In the genomic region with DNA sequence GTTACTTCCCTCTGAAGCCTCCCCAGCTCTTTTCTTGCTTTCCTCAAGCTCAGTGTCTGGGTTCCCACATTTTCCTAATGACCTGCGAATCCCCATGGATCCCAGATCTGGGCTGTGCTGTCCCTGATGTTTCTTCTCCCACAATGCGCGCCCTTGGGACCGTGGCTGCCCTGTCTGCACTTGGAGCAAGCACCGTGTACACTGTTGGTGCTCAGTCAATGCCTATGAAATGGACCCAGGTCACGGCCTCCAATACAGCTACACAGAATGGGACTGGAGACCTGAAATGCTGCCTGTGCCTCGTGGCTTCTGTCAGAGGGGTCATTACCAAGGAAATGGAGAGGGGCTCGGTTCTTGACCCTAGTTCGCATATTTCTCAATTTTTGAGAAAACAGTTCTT, we compare ENCODE assay signal across 25 cellular contexts.
DNase-seq lines count a peak whose midpoint lies in the region; ATAC-seq, FAIRE-seq and TF ChIP-seq lines count a peak whose summit lies in the region.
"Had no signal": no experiment of that assay in that cellular context is flagged by ENCODE, and none has a peak within 500 bp of the region (broad histone marks: within the 10 kb centered on the region; RNA-seq: fewer than 3 reads in every experiment).

No MANE protein-coding gene starts in this region.

- H4K8ac ChIP-seq in neuronal stem cell (ENCODE audit: low read depth, low read length) = no peak overlapping the region

- no peak overlapping the region for H2BK120ac ChIP-seq in neuronal stem cell (ENCODE audit: low read depth, low read length)

- H2AFZ ChIP-seq in neuronal stem cell (ENCODE audit: low read length) = no peak overlapping the region
- H2AFZ ChIP-seq: GM23248 had no signal

- H3K9ac ChIP-seq in endodermal cell (ENCODE audit: extremely low read depth, low read length, poor library complexity, severe bottlenecking) (no peak overlapping the region), neuronal stem cell (ENCODE audit: low read depth, low read length, poor library complexity) (no peak overlapping the region)
- H3K9ac ChIP-seq: GM23248, KMS-11 had no signal

- DNase-seq in activated naive CD4-positive, alpha-beta T cell treated with anti-CD3 and anti-CD28 coated beads, Interleukin-2, amount 10 ng/mL, durations not matched to agents 7 days and 5 days = peak; percentile 1
- DNase-seq in activated naive CD4-positive, alpha-beta T cell treated with Interleukin-2 at 50 U/mL for 16 hours = no peak
- DNase-seq in endodermal cell = peak; percentile 23
- no peak for DNase-seq in neuronal stem cell (ENCODE audit: low spot score)
- peak; percentile 37 to 64 for DNase-seq in vagina (ENCODE audit: extremely low spot score in 2 of 2)
- no peak for DNase-seq in small intestine
- DNase-seq in pons (ENCODE audit: low spot score) = no peak
- DNase-seq: AML-193, C1 segment of cervical spinal cord, DND-41, GM23248, IMR-90, NCI-H1092 treated with DMSO at 0.1 percent for 48 hours, NCI-H1436 treated with DMSO at 0.1 percent for 48 hours, NCI-H1930, NCI-H226, NCI-H524 treated with DMSO at 0.1 percent for 48 hours had no signal

- no peak overlapping the region for H2BK15ac ChIP-seq in neuronal stem cell (ENCODE audit: low read length)

- H3K4me3 ChIP-seq in endodermal cell (ENCODE audit: low read length) = no peak overlapping the region
- no peak overlapping the region for H3K4me3 ChIP-seq in neuronal stem cell (ENCODE audit: low read length in 2 of 2)
- H3K4me3 ChIP-seq in vagina = no peak overlapping the region
- H3K4me3 ChIP-seq in small intestine (ENCODE audit: low read depth in 1 of 2, low read length in 2 of 2) = no peak overlapping the region
- H3K4me3 ChIP-seq: GM12878, GM23248, Peyer's patch had no signal

- H2BK12ac ChIP-seq in neuronal stem cell (ENCODE audit: low read length) = no peak overlapping the region

- ATAC-seq in HG02642 (IDR thresholded peaks at IDR 0.05; ENCODE audit: poor library complexity, unreplicated experiment) = no peak
- ATAC-seq: CD8-positive, alpha-beta T cell; GM12878; HCT116; Right ventricle myocardium inferior had no signal

- H3K27ac Mint-ChIP-seq in activated naive CD4-positive, alpha-beta T cell treated with anti-CD3 and anti-CD28 coated beads, Interleukin-2, amount 10 ng/mL, durations not matched to agents 7 days and 5 days = no peak overlapping the region
- H3K27ac Mint-ChIP-seq in endodermal cell = no peak overlapping the region
- H3K27ac Mint-ChIP-seq: CD8-positive, alpha-beta T cell had no signal

- WGBS in endodermal cell (ENCODE audit: insufficient coverage in 1 of 2, insufficient read length in 1 of 2), 2 experiments = 93 to 97% methylated on average over 7 to 9 of the region's 9 CpGs
- WGBS in neuronal stem cell (ENCODE audit: extremely low coverage in 2 of 2, insufficient read length in 2 of 2, insufficient replicate concordance in 1 of 2), 2 donors = no CpG with 5 or more reads among the region's 9 CpGs
- WGBS in small intestine, 3 donors = 79 to 89% (median 81%) methylated on average over 9 of the region's 9 CpGs

- H3K79me1 ChIP-seq in neuronal stem cell (ENCODE audit: low read depth, low read length) = no peaks in the 10 kb centered on the region

- TF ChIP-seq CTCF in endodermal cell (conservative IDR thresholded peaks at IDR 0.05) (no peak), vagina (IDR thresholded peaks at IDR 0.05) (no peak)

- H3K36me3 ChIP-seq in endodermal cell (ENCODE audit: control insufficient read depth, insufficient read depth, low read length) (no peaks in the 10 kb centered on the region), neuronal stem cell (replicated peaks in 1 of 2; ENCODE audit: control insufficient read depth in 2 of 2, insufficient read depth in 2 of 2, low read length in 2 of 2) (no peaks in the 10 kb centered on the region), vagina (no peaks in the 10 kb centered on the region), small intestine (ENCODE audit: control insufficient read depth in 2 of 2, insufficient read depth in 2 of 2, low read length in 2 of 2) (no peaks in the 10 kb centered on the region)
- H3K36me3 ChIP-seq: Peyer's patch had no signal

- no peak overlapping the region for H4K91ac ChIP-seq in neuronal stem cell (ENCODE audit: low read depth, low read length, poor library complexity)

- no peak overlapping the region for H3K4me2 ChIP-seq in neuronal stem cell (ENCODE audit: insufficient read depth, low read length, poor library complexity, severe bottlenecking)
- H3K4me2 ChIP-seq: KMS-11 had no signal

- H3K27ac ChIP-seq in endodermal cell (ENCODE audit: low read depth, low read length) (no peak overlapping the region), neuronal stem cell (replicated peaks; ENCODE audit: low read length) (no peak overlapping the region), vagina (no peak overlapping the region), small intestine (ENCODE audit: low read depth in 1 of 2, low read length in 1 of 2) (no peak overlapping the region)
- H3K27ac ChIP-seq: GM23248, KMS-11, Peyer's patch had no signal

- H3K4me3 Mint-ChIP-seq in activated naive CD4-positive, alpha-beta T cell treated with anti-CD3 and anti-CD28 coated beads, Interleukin-2, amount 10 ng/mL, durations not matched to agents 7 days and 5 days = no peak overlapping the region
- no peak overlapping the region for H3K4me3 Mint-ChIP-seq in endodermal cell
- H3K4me3 Mint-ChIP-seq: CD8-positive, alpha-beta T cell had no signal

- H3K14ac ChIP-seq in neuronal stem cell (ENCODE audit: low read length) = no peak overlapping the region

- no peaks in the 10 kb centered on the region for H3K27me3 Mint-ChIP-seq in activated naive CD4-positive, alpha-beta T cell treated with anti-CD3 and anti-CD28 coated beads, Interleukin-2, amount 10 ng/mL, durations not matched to agents 7 days and 5 days
- peaks cover 16% of the 10 kb centered on the region for H3K27me3 Mint-ChIP-seq in endodermal cell (ENCODE audit: insufficient read depth)

- no peak overlapping the region for H3K23ac ChIP-seq in neuronal stem cell (ENCODE audit: low read depth, low read length, poor library complexity)

- intact Hi-C loops in vagina (cut with DNase I) = no loop called here

- H2BK5ac ChIP-seq in neuronal stem cell (ENCODE audit: low read length) = peak overlapping the region; percentile 41

- no peaks in the 10 kb centered on the region for H3K36me3 Mint-ChIP-seq in activated naive CD4-positive, alpha-beta T cell treated with anti-CD3 and anti-CD28 coated beads, Interleukin-2, amount 10 ng/mL, durations not matched to agents 7 days and 5 days
- H3K36me3 Mint-ChIP-seq in endodermal cell (ENCODE audit: low read depth) = no peaks in the 10 kb centered on the region
- H3K36me3 Mint-ChIP-seq: CD8-positive, alpha-beta T cell had no signal

- CTCF ChIA-PET in activated naive CD4-positive, alpha-beta T cell treated with anti-CD3 and anti-CD28 coated beads, Interleukin-2, amount 10 ng/mL, durations not matched to agents 7 days and 5 days (lab: Charles Lee) = no interaction called here

- no peaks in the 10 kb centered on the region for H3K27me3 ChIP-seq in endodermal cell (ENCODE audit: control insufficient read depth, insufficient read depth, low read length, poor library complexity, severe bottlenecking)
- H3K27me3 ChIP-seq in neuronal stem cell (ENCODE audit: control insufficient read depth in 3 of 3, insufficient read depth in 3 of 3, low read depth in 1 of 3, low read length in 3 of 3) = peaks cover 0 to 12% (median 0%) of the 10 kb centered on the region in 3 experiments
- no peaks in the 10 kb centered on the region for H3K27me3 ChIP-seq in vagina
- no peaks in the 10 kb centered on the region for H3K27me3 ChIP-seq in small intestine (ENCODE audit: control insufficient read depth in 2 of 2, insufficient read depth in 2 of 2, low read length in 2 of 2)
- H3K27me3 ChIP-seq: Peyer's patch had no signal

- H3K9me3 Mint-ChIP-seq in activated naive CD4-positive, alpha-beta T cell treated with anti-CD3 and anti-CD28 coated beads, Interleukin-2, amount 10 ng/mL, durations not matched to agents 7 days and 5 days = peaks cover 3% of the 10 kb centered on the region
- no peaks in the 10 kb centered on the region for H3K9me3 Mint-ChIP-seq in endodermal cell

- TF ChIP-seq POLR2A in vagina (IDR thresholded peaks at IDR 0.05) = no peak

- H3K18ac ChIP-seq in neuronal stem cell (ENCODE audit: low read length) = no peak overlapping the region

- H3K4me1 Mint-ChIP-seq in activated naive CD4-positive, alpha-beta T cell treated with anti-CD3 and anti-CD28 coated beads, Interleukin-2, amount 10 ng/mL, durations not matched to agents 7 days and 5 days = no peaks in the 10 kb centered on the region
- H3K4me1 Mint-ChIP-seq in endodermal cell = peaks cover 5% of the 10 kb centered on the region

- H2AK5ac ChIP-seq in neuronal stem cell (ENCODE audit: low read depth, low read length) = peak overlapping the region; percentile 25

- H3K4me1 ChIP-seq in endodermal cell (ENCODE audit: control insufficient read depth, insufficient read depth, low read length) (no peaks in the 10 kb centered on the region), neuronal stem cell (ENCODE audit: control insufficient read depth in 2 of 2, insufficient read depth in 1 of 2, low read depth in 1 of 2, low read length in 2 of 2) (peaks cover 0 to 1% of the 10 kb centered on the region in 2 donors), vagina (no peaks in the 10 kb centered on the region), small intestine (ENCODE audit: control insufficient read depth in 2 of 2, insufficient read depth in 1 of 2, low read depth in 1 of 2, low read length in 1 of 2) (no peaks in the 10 kb centered on the region)
- H3K4me1 ChIP-seq: Peyer's patch had no signal

- H3K4ac ChIP-seq in neuronal stem cell (ENCODE audit: low read length) = no peak overlapping the region

- FAIRE-seq in small intestine (lab: Jason Lieb, UNC) = no peak
- FAIRE-seq: GM12878, HTR-8/SVneo had no signal

- H3K9me3 ChIP-seq in endodermal cell (ENCODE audit: control insufficient read depth, low read length) (no peaks in the 10 kb centered on the region), neuronal stem cell (replicated peaks in 1 of 2; ENCODE audit: control insufficient read depth in 2 of 2, insufficient read depth in 1 of 2, low read depth in 1 of 2, low read length in 2 of 2) (no peaks in the 10 kb centered on the region), vagina (no peaks in the 10 kb centered on the region), small intestine (ENCODE audit: control insufficient read depth, low read depth) (no peaks in the 10 kb centered on the region)
- H3K9me3 ChIP-seq: Peyer's patch had no signal

Comparison
In these comparisons a context has a peak if more than half of its experiments do, and no peak if none do; other contexts are left out.
1. DNase-seq: peak in activated naive CD4-positive, alpha-beta T cell treated with anti-CD3 and anti-CD28 coated beads, Interleukin-2, amount 10 ng/mL, durations not matched to agents 7 days and 5 days (single experiment), endodermal cell (single experiment) and vagina (2 of 2); none in activated naive CD4-positive, alpha-beta T cell treated with Interleukin-2 at 50 U/mL for 16 hours (single experiment), neuronal stem cell (single experiment), small intestine (single experiment) and pons (single experiment).